Comparison of ENCODE assay signal across 8 cellular contexts in genomic region chr7:73005356-73005692, GRCh38. TPM values are rescaled to one million over a fixed set of nuclear protein-coding genes. Genes with fewer than 3 reads are reported as not detected.
DNase-seq lines count a peak whose midpoint lies in the region; ATAC-seq and TF ChIP-seq lines count a peak whose summit lies in the region.
"Not testable (repeated sequence)": the region's sequence is repeated elsewhere in the genome, so short reads cannot be mapped to it uniquely, and the experiment has no call there.

No MANE protein-coding gene starts in this region.

- not testable (repeated sequence) for H3K9me3 Mint-ChIP-seq in Calu3 (ENCODE audit: low read depth, unreplicated experiment)

- not testable (repeated sequence) for H3K9me3 ChIP-seq in ascending aorta

- not testable (repeated sequence) for TF ChIP-seq CTCF in Calu3 (IDR thresholded peaks at IDR 0.05; ENCODE audit: unreplicated experiment); ascending aorta (IDR thresholded peaks at IDR 0.05); omental fat pad (IDR thresholded peaks at IDR 0.05)

- H3K4me3 ChIP-seq in ascending aorta: peak overlapping the region; percentile 55 to 72

- H3K27ac ChIP-seq in ascending aorta: peak overlapping the region; percentile 77 to 81

- H3K36me3 ChIP-seq in ascending aorta: not testable (repeated sequence)

- not testable (repeated sequence) for H3K27me3 Mint-ChIP-seq in Calu3 (ENCODE audit: unreplicated experiment)

- not testable (repeated sequence) for H3K27me3 ChIP-seq in ascending aorta

- H3K4me1 Mint-ChIP-seq in Calu3 (ENCODE audit: low read depth, unreplicated experiment): not testable (repeated sequence)

- H3K36me3 Mint-ChIP-seq in Calu3 (ENCODE audit: insufficient read depth, unreplicated experiment): not testable (repeated sequence)

- intact Hi-C loops in Calu3 (cut with micrococcal nuclease; ENCODE audit: unreplicated experiment); ascending aorta (cut with DNase I); left cardiac atrium (cut with DNase I): not testable (repeated sequence)

- peak overlapping the region; percentile 85 for H3K4me3 Mint-ChIP-seq in Calu3 (ENCODE audit: low read depth, unreplicated experiment)

- BruUV-seq in Calu3 (replicated peaks; lab: Mats Ljungman, UMichigan): TSS peak; percentile 83

- peak overlapping the region; percentile 98 for H3K27ac Mint-ChIP-seq in Calu3 (ENCODE audit: unreplicated experiment)

- not testable (repeated sequence) for H3K4me1 ChIP-seq in ascending aorta

- peak; percentile 82 for ATAC-seq in GM21717 (IDR thresholded peaks at IDR 0.05; ENCODE audit: unreplicated experiment)
- ATAC-seq in HG03442 (IDR thresholded peaks at IDR 0.05; ENCODE audit: unreplicated experiment): peak; percentile 74
- peak; percentile 97 to 98 for ATAC-seq in left cardiac atrium
- ATAC-seq in omental fat pad (ENCODE audit: low FRiP score): peak; percentile 98

- peak; percentile 73 for DNase-seq in Calu3
- peak; percentile 40 for DNase-seq in activated CD4-positive, CD25-positive, alpha-beta regulatory T cell treated with anti-CD3 and anti-CD28 coated beads, Interleukin-2, amount 50 U/mL, for 16 hours (ENCODE audit: low read depth, low spot score)
- DNase-seq in ascending aorta (ENCODE audit: low spot score in 2 of 2): peak; percentile 9 to 87
- DNase-seq in left cardiac atrium: peak; percentile 80
- peak; percentile 35 for DNase-seq in omental fat pad (ENCODE audit: low spot score)
- peak; percentile 57 for DNase-seq in stimulated activated CD8-positive, alpha-beta memory T cell treated with anti-CD3 and anti-CD28 coated beads, Interleukin-4, amount 100 ng/mL, for 24 hours (ENCODE audit: low read depth)

- CTCF ChIA-PET in Calu3 (lab: Charles Lee): not testable (repeated sequence)

RNA-seq across cellular contexts. Expression of gene SPDYE8, which starts 24.2 kb away (rescaled TPM):
- total RNA-seq in Calu3 (2022) (not detected in 2 replicates), ascending aorta (not detected), left cardiac atrium (not detected), omental fat pad (not detected)

RNA-seq across cellular contexts. Expression of gene TRIM74, which starts 36.1 kb away (rescaled TPM):
- total RNA-seq in Calu3 (2022): 0.33 TPM in 1 of 2 replicates, not detected in the other
- total RNA-seq in ascending aorta: not detected
- under 1 TPM in 1 of 2 donors, not detected in 1; 0.41 TPM for total RNA-seq in left cardiac atrium
- 1 to 10 TPM in 1 of 4 donors, not detected in 3; 2.4 TPM for total RNA-seq in omental fat pad

RNA-seq across cellular contexts. Expression of gene SPDYE11, which starts 52.4 kb away (rescaled TPM):
- not detected in 2 replicates for total RNA-seq in Calu3 (2022)
- not detected for total RNA-seq in ascending aorta
- total RNA-seq in left cardiac atrium: not detected
- not detected for total RNA-seq in omental fat pad

Comparison
In these comparisons a context has a peak if more than half of its experiments do, and no peak if none do; other contexts are left out.
1. Peak in every context shown above with its lines: DNase-seq, ATAC-seq, H3K4me3 ChIP-seq and H3K27ac ChIP-seq.